26 cellular contexts compared by ENCODE assay signal in the genomic region with DNA sequence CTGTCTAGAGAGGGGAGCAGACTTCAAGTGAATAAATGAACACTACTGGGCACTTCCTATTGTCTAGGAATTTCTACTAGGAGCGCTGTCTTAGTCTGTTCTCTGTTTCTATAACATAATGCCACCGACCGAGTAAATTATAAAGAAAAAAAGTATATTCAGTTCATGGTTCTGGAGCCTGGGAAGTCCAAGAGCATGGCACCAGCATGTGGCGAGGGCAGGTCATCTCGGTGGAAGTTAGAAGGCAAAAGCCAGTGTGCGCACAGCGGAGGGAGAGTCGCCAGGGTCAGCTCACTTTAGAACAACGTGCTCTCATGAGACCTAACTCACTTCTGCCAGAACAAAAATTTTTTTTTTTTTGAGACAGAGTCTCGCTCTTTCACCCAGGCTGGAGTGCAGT.
"Had no signal": no experiment of that assay in that cellular context is flagged by ENCODE, and none has a peak within 500 bp of the region (broad histone marks: within the 10 kb centered on the region; RNA-seq: fewer than 3 reads in every experiment).

No MANE protein-coding gene starts in this region.

- H3K36me3 ChIP-seq: esophagus squamous epithelium, gastrocnemius medialis, neutrophil, pancreas, thyroid gland had no signal

- ATAC-seq: activated CD4-positive, CD25-positive, alpha-beta regulatory T cell treated with anti-CD3 and anti-CD28 coated beads, Interleukin-2, amount 50 U/mL, for 24 hours; activated T-cell treated with anti-CD3 and anti-CD28 coated beads, Interleukin-2, amount 50 U/mL, for 72 hours; gastrocnemius medialis; left cardiac atrium; pancreas; right cardiac atrium; stimulated activated naive CD8-positive, alpha-beta T cell treated with anti-CD3 and anti-CD28 coated beads, Interleukin-15, Interleukin-2, amounts not matched to agents 100 U/mL and 50 U/mL, for 24 hours had no signal

- H3K27ac Mint-ChIP-seq: activated CD4-positive, alpha-beta memory T cell treated with anti-CD3 and anti-CD28 coated beads, Interleukin-2, amount 10 ng/mL, durations not matched to agents 7 days and 5 days; activated CD4-positive, alpha-beta T cell treated with anti-CD3 and anti-CD28 coated beads, Interleukin-2, amount 10 ng/mL, durations not matched to agents 24 days and 14 days; activated naive CD8-positive, alpha-beta T cell treated with anti-CD3 and anti-CD28 coated beads for 36 hours; activated T-cell treated with anti-CD3 and anti-CD28 coated beads, Interleukin-2, amount 50 U/mL, for 72 hours had no signal

- H3K9me3 Mint-ChIP-seq: activated CD4-positive, alpha-beta memory T cell treated with anti-CD3 and anti-CD28 coated beads, Interleukin-2, amount 10 ng/mL, durations not matched to agents 7 days and 5 days; activated CD4-positive, alpha-beta T cell treated with anti-CD3 and anti-CD28 coated beads, Interleukin-2, amount 10 ng/mL, durations not matched to agents 24 days and 14 days; activated naive CD8-positive, alpha-beta T cell treated with anti-CD3 and anti-CD28 coated beads for 36 hours; activated T-cell treated with anti-CD3 and anti-CD28 coated beads, Interleukin-2, amount 50 U/mL, for 72 hours had no signal

- DNase-seq: activated CD4-positive, alpha-beta memory T cell treated with anti-CD3 and anti-CD28 coated beads, Interleukin-2, amount 10 ng/mL, durations not matched to agents 7 days and 5 days; activated CD4-positive, alpha-beta T cell treated with anti-CD3 and anti-CD28 coated beads, Interleukin-2, amount 10 ng/mL, durations not matched to agents 24 days and 14 days; activated gamma-delta T cell treated with Interleukin-2 at 50 U/mL for 16 hours; activated naive CD8-positive, alpha-beta T cell treated with anti-CD3 and anti-CD28 coated beads for 36 hours; activated T-cell treated with anti-CD3 and anti-CD28 coated beads, Interleukin-2, amount 50 U/mL, for 72 hours; amniotic stem cell; cerebellar nuclear complex; esophagus squamous epithelium; gastrocnemius medialis; hippocampal formation; islet precursor cell; left cardiac atrium; pancreas; right cardiac atrium; stimulated activated CD4-positive, alpha-beta T cell treated with anti-CD3 and anti-CD28 coated beads, Interleukin-12 subunit alpha, Interleukin-12 subunit beta, amount 100 ng/mL, for 4 hours; stimulated activated CD4-positive, alpha-beta T cell treated with anti-CD3 and anti-CD28 coated beads, Interleukin-4, amount 100 ng/mL, for 4 hours; stimulated activated naive CD8-positive, alpha-beta T cell treated with anti-CD3 and anti-CD28 coated beads, Interleukin-15, Interleukin-2, amounts not matched to agents 100 U/mL and 50 U/mL, for 24 hours; substantia nigra; SW 1271; thyroid gland had no signal

- H3K9me3 ChIP-seq: esophagus squamous epithelium, gastrocnemius medialis, neutrophil, pancreas, thyroid gland had no signal

- H3K4me3 Mint-ChIP-seq: activated CD4-positive, alpha-beta memory T cell treated with anti-CD3 and anti-CD28 coated beads, Interleukin-2, amount 10 ng/mL, durations not matched to agents 7 days and 5 days; activated naive CD8-positive, alpha-beta T cell treated with anti-CD3 and anti-CD28 coated beads for 36 hours had no signal

- H3K4me3 ChIP-seq: coronary artery, esophagus squamous epithelium, gastrocnemius medialis, pancreas, thyroid gland had no signal

- H3K4me1 ChIP-seq: gastrocnemius medialis had no signal

- H3K27ac ChIP-seq: coronary artery, esophagus squamous epithelium, gastrocnemius medialis, neutrophil, pancreas, thyroid gland, VCaP had no signal

- H3K36me3 Mint-ChIP-seq: activated naive CD8-positive, alpha-beta T cell treated with anti-CD3 and anti-CD28 coated beads for 36 hours had no signal

- FAIRE-seq: bronchial epithelial cell, pancreas, urothelium cell line had no signal

- H3K27me3 ChIP-seq: pancreas, thyroid gland had no signal
